Comparison of ENCODE assay signal across 21 cellular contexts in the genomic region with DNA sequence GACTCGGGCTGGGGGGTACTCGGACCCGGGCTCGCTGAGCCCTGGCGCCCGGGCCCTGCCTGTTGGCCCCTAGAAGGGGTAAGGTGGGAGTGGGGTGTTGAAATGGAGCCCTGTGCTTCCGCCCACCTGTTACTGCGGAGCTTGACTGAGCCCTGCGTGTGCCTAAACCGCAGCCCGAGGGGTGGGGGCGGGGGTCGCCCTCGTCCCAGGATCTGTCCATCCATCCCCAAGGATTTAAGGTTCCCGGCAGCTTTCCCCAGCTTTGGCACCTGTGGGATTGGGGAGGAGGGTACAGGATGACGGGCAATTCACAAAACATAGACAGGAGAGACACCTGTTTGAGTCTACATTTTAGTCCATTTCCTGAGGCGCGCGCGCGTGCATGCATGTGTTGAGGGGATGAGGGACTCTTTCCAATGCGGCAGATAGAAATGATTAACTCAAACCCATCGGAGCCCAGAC. TPM values are rescaled to one million over a fixed set of nuclear protein-coding genes. Genes with fewer than 3 reads are reported as not detected.
A peak's percentile ranks its signal among the peaks of the same experiment; 100 is the strongest.
DNase-seq lines count a peak whose midpoint lies in the region; ATAC-seq, FAIRE-seq and TF ChIP-seq lines count a peak whose summit lies in the region.
"Had no signal": no experiment of that assay in that cellular context is flagged by ENCODE, and none has a peak within 500 bp of the region (broad histone marks: within the 10 kb centered on the region; RNA-seq: fewer than 3 reads in every experiment).

No MANE protein-coding gene starts in this region.

- no peaks in the 10 kb centered on the region for H3K79me2 ChIP-seq in K562 (ENCODE audit: control insufficient read depth, insufficient read depth, low read length)

- H3K27me3 ChIP-seq in BE2C: no peaks in the 10 kb centered on the region
- peaks cover 39% of the 10 kb centered on the region for H3K27me3 ChIP-seq in HUES6 (ENCODE audit: control insufficient read depth, insufficient read depth, low read length)
- no peaks in the 10 kb centered on the region for H3K27me3 ChIP-seq in K562 (ENCODE audit: control insufficient read depth in 2 of 2, insufficient read depth in 2 of 2, low read length in 2 of 2)

- POLR2A ChIA-PET in K562 (lab: Yijun Ruan, JAX): no interaction called here

- FAIRE-seq in K562 (lab: Jason Lieb, UNC) (no peak), D721Med (lab: Jason Lieb, UNC) (no peak)
- FAIRE-seq: GM12892, HepG2, pancreas had no signal

- no peaks in the 10 kb centered on the region for H3K9me1 ChIP-seq in K562 (ENCODE audit: control insufficient read depth, insufficient read depth, low read length)

- H2AFZ ChIP-seq in K562 (ENCODE audit: low read depth, low read length): no peak overlapping the region

- H3K36me3 Mint-ChIP-seq in mesothelial cell of epicardium: peaks cover 2% of the 10 kb centered on the region
- H3K36me3 Mint-ChIP-seq: activated naive CD4-positive, alpha-beta T cell treated with anti-CD3 and anti-CD28 coated beads, Interleukin-2, amount 50 U/mL, for 72 hours; stimulated activated memory B cell treated with anti-CD40 and anti-IgM and Interleukin-4, amounts not matched to agents 10 μg/mL and 1 μg/mL and 100 μg/mL, for 72 hours had no signal

- no peaks in the 10 kb centered on the region for H3K4me1 ChIP-seq in BE2C
- peaks cover 44% of the 10 kb centered on the region for H3K4me1 ChIP-seq in HUES6 (ENCODE audit: control insufficient read depth, insufficient read depth, low read length)
- peaks cover 13 to 17% of the 10 kb centered on the region in 2 experiments; a peak in 4 of 5 replicates for H3K4me1 ChIP-seq in K562 (replicated peaks in 1 of 2; ENCODE audit: control insufficient read depth in 2 of 2, insufficient read depth in 2 of 2, low read length in 2 of 2)
- H3K4me1 ChIP-seq: pancreas, upper lobe of right lung had no signal

- ATAC-seq in K562 (no peak), HG02798 (IDR thresholded peaks at IDR 0.05; ENCODE audit: poor library complexity, unreplicated experiment) (no peak)
- ATAC-seq: HepG2; stimulated activated memory B cell treated with anti-CD40 and anti-IgM and Interleukin-4, amounts not matched to agents 10 μg/mL and 1 μg/mL and 100 μg/mL, for 72 hours had no signal

- H3K9ac ChIP-seq in HUES6 (ENCODE audit: low read length) (no peak overlapping the region), K562 (ENCODE audit: insufficient read depth in 1 of 2, low read depth in 2 of 2, low read length in 2 of 2) (peak overlapping the region in 1 of 2 experiments; percentile 88; a peak in 1 of 4 replicates)

- H3K9me3 Mint-ChIP-seq in mesothelial cell of epicardium: peaks cover 18% of the 10 kb centered on the region
- H3K9me3 Mint-ChIP-seq: activated naive CD4-positive, alpha-beta T cell treated with anti-CD3 and anti-CD28 coated beads, Interleukin-2, amount 50 U/mL, for 72 hours; stimulated activated memory B cell treated with anti-CD40 and anti-IgM and Interleukin-4, amounts not matched to agents 10 μg/mL and 1 μg/mL and 100 μg/mL, for 72 hours had no signal

- H3K4me1 Mint-ChIP-seq in mesothelial cell of epicardium: peaks cover 6% of the 10 kb centered on the region
- H3K4me1 Mint-ChIP-seq: stimulated activated memory B cell treated with anti-CD40 and anti-IgM and Interleukin-4, amounts not matched to agents 10 μg/mL and 1 μg/mL and 100 μg/mL, for 72 hours had no signal

- in situ Hi-C loops in K562 (cut with MboI): no loop called here

- H3K9me3 ChIP-seq in BE2C (no peaks in the 10 kb centered on the region), HUES6 (ENCODE audit: control insufficient read depth, insufficient read depth, low read depth, low read length) (peaks cover 3% of the 10 kb centered on the region; the same call in 1 of the 2 replicates), K562 (replicated peaks; ENCODE audit: control insufficient read depth, insufficient read depth, low read depth, low read length) (no peaks in the 10 kb centered on the region)
- H3K9me3 ChIP-seq: pancreas, upper lobe of right lung had no signal

- peak overlapping the region; percentile 56 for H3K4me3 Mint-ChIP-seq in mesothelial cell of epicardium
- H3K4me3 Mint-ChIP-seq: stimulated activated memory B cell treated with anti-CD40 and anti-IgM and Interleukin-4, amounts not matched to agents 10 μg/mL and 1 μg/mL and 100 μg/mL, for 72 hours had no signal

- no peak for TF ChIP-seq CTCF in BE2C (IDR thresholded peaks at IDR 0.05; ENCODE audit: low read depth, low read length)
- TF ChIP-seq CTCF in K562 (IDR thresholded peaks at IDR 0.05 in 2 of 3, conservative IDR thresholded peaks at IDR 0.05 in 1 of 3; ENCODE audit: insufficient read depth in 2 of 3, low read depth in 1 of 3, low read length in 3 of 3): no peak
- TF ChIP-seq CTCF in mesothelial cell of epicardium (IDR thresholded peaks at IDR 0.05; ENCODE audit: unreplicated experiment): no peak
- no peak for TF ChIP-seq CTCF in D721Med (IDR thresholded peaks at IDR 0.05; ENCODE audit: insufficient read depth, missing control alignments)

- no peak for TF ChIP-seq RAD21 in K562 (CRISPR knock-in tag; conservative IDR thresholded peaks at IDR 0.05 in 1 of 2, IDR thresholded peaks at IDR 0.05 in 1 of 2)

- H3K36me3 ChIP-seq in BE2C (no peaks in the 10 kb centered on the region), HUES6 (ENCODE audit: control insufficient read depth, insufficient read depth, low read length) (0 out of 2 replicates have a peak, but pooled peaks cover 2% of the 10 kb centered on the region), K562 (ENCODE audit: control insufficient read depth, insufficient read depth, low read length) (no peaks in the 10 kb centered on the region)
- H3K36me3 ChIP-seq: pancreas, upper lobe of right lung had no signal

- CTCF ChIA-PET in K562 (lab: Yijun Ruan, JAX; ENCODE audit: low intra/inter-chr PET ratio): interaction anchor here (1.1 kb wide), 1 partner anchor 812 kb away, joined by 3 read pairs; no protein-coding TSS in a partner anchor

- no peak for TF ChIP-seq POLR2A in K562 (conservative IDR thresholded peaks at IDR 0.05)

- H3K4me3 ChIP-seq in BE2C (ENCODE audit: low read depth, low read length) (peak overlapping the region; percentile 59), HUES6 (ENCODE audit: low read depth, low read length) (peak overlapping the region; percentile 71), K562 (peak overlapping the region; percentile 29; the same call in 1 of the 2 replicates)
- H3K4me3 ChIP-seq: pancreas, upper lobe of right lung had no signal

- WGBS in K562 (ENCODE audit: insufficient coverage, low coverage, missing lambda C conversion rate): 89% methylated on average over 7 of the region's 23 CpGs

- H3K27ac ChIP-seq in HUES6 (ENCODE audit: low read depth, low read length): no peak overlapping the region
- no peak overlapping the region for H3K27ac ChIP-seq in K562 (ENCODE audit: extremely low read depth, low read depth, low read length)
- H3K27ac ChIP-seq: pancreas, upper lobe of right lung had no signal

- no peak overlapping the region for H3K27ac Mint-ChIP-seq in mesothelial cell of epicardium
- H3K27ac Mint-ChIP-seq: activated naive CD4-positive, alpha-beta T cell treated with anti-CD3 and anti-CD28 coated beads, Interleukin-2, amount 50 U/mL, for 72 hours; stimulated activated memory B cell treated with anti-CD40 and anti-IgM and Interleukin-4, amounts not matched to agents 10 μg/mL and 1 μg/mL and 100 μg/mL, for 72 hours had no signal

- intact Hi-C loops in K562 (cut with micrococcal nuclease): loop anchor here (10.0 kb wide), 2 partner anchors 294 to 814 kb away; no protein-coding TSS in a partner anchor

- 0 out of 2 replicates have a peak overlapping the region, but pooled peaks have one; percentile 38 for H3K4me2 ChIP-seq in K562 (ENCODE audit: insufficient read depth, low read length)

- peaks cover 45% of the 10 kb centered on the region for H3K27me3 Mint-ChIP-seq in mesothelial cell of epicardium (ENCODE audit: low read depth)

- DNase-seq in BE2C (no peak), K562 (ENCODE audit: extremely low read depth in 1 of 4, low spot score in 3 of 4) (no peak), mesothelial cell of epicardium (ENCODE audit: low spot score in 2 of 2, unreplicated experiment in 2 of 2) (no peak), nucleus accumbens (lab: John Stamatoyannopoulos, UW) (no peak), D721Med (ENCODE audit: insufficient read length, low spot score) (no peak), middle frontal gyrus (ENCODE audit: extremely low spot score, low spot score) (no peak)
- DNase-seq: activated CD4-positive, alpha-beta T cell treated with anti-CD3 and anti-CD28 coated beads for 4 hours; activated T-cell treated with anti-CD3 and anti-CD28 coated beads for 4 hours; central memory CD4-positive, alpha-beta T cell; GDM1; mesenchymal stem cell; Right ventricle myocardium superior; T-helper 2 cell had no signal

- no peaks in the 10 kb centered on the region for H4K20me1 ChIP-seq in K562 (replicated peaks; ENCODE audit: control insufficient read depth, insufficient read depth, low read length)

- TF ChIP-seq EP300 in K562 (IDR thresholded peaks at IDR 0.05; ENCODE audit: low read length): no peak

- no TSS peak for BruUV-seq in K562 (replicated peaks; lab: Mats Ljungman, UMichigan)

TF ChIP-seq in K562, 482 proteins besides CTCF, POLR2A, EP300 and RAD21 (continues in another document):
- TF ChIP-seq NCOA2 (IDR thresholded peaks at IDR 0.05; ENCODE audit: partially characterized antibody in 2 of 2): no peak

RNA-seq across cellular contexts. Expression of gene GABRQ, which starts 0.8 kb away (rescaled TPM):
- polyA plus RNA-seq in BE2C (2012; ENCODE audit: insufficient read depth, insufficient read length, low read depth): 0.28 TPM
- total RNA-seq in K562 (2011; cell fraction: chromatin; rRNA removed; ENCODE audit: low replicate concordance): 1.6 and 1.9 TPM in 2 replicates
- 1.8 TPM in 2 replicates for total RNA-seq in K562 (2011; cell fraction: nucleolus; rRNA removed)
- 2.5 and 4.5 TPM in 2 replicates for total RNA-seq in K562 (2011; cell fraction: nucleoplasm; rRNA removed)
- 1.0 and 1.3 TPM in 2 replicates for total RNA-seq in K562 (2014; rRNA removed)
- total RNA-seq in K562 (2014; rRNA removed; fragmentation: Illumina TruSeq; extraction: Trizol): 1.4 and 2.1 TPM in 2 replicates
- total RNA-seq in K562 (2015; rRNA removed; fragmentation: Illumina TruSeq; extraction: Trizol): 1.8 and 1.9 TPM in 2 replicates
- 1.8 and 2.3 TPM in 2 replicates for total RNA-seq in K562 (2021)
- 1.5 and 3.2 TPM in 2 replicates for polyA plus RNA-seq in K562 (2011; rRNA removed)
- 1.8 and 2.5 TPM in 2 replicates for polyA plus RNA-seq in K562 (2011; cell fraction: cytosol; rRNA removed)
- polyA plus RNA-seq in K562 (2011; cell fraction: nucleus; rRNA removed): 1.2 and 2.3 TPM in 2 replicates
- polyA plus RNA-seq in K562 (2012): 1.4 and 3.4 TPM in 2 replicates
- polyA plus RNA-seq in K562 (2014; fragmentation: Illumina TruSeq; extraction: Trizol): 1.9 and 2.4 TPM in 2 replicates
- under 1 TPM; 0.25 to 0.38 TPM for polyA plus RNA-seq in K562 (2014; fragmentation: Nextera tagmentation; extraction: Ambion mirVana)
- 1.4 and 1.8 TPM in 2 replicates for polyA plus RNA-seq in K562 (2014; rRNA removed)
- polyA minus RNA-seq in K562 (2011; rRNA and poly(A)+ RNA removed): 2.8 and 5.3 TPM in 2 replicates
- 0.82 and 2.4 TPM in 2 replicates for polyA minus RNA-seq in K562 (2011; cell fraction: cytosol; rRNA and poly(A)+ RNA removed)
- polyA minus RNA-seq in K562 (2011; cell fraction: nucleus; rRNA and poly(A)+ RNA removed): 0.78 and 0.94 TPM in 2 replicates
- total RNA-seq in mesothelial cell of epicardium: 3.4 to 3.8 TPM (median 3.6 TPM) in 3 replicates
- total RNA-seq: HepG2, pancreas, Right ventricle myocardium superior, upper lobe of right lung had no signal
- polyA plus RNA-seq: HepG2, pancreas had no signal
